In genomic region chr18:63178526-63178880, GRCh38 we compare ENCODE assay signal across 11 cellular contexts.
DNase-seq lines count a peak whose midpoint lies in the region; TF ChIP-seq lines count a peak whose summit lies in the region.
"Had no signal": no experiment of that assay in that cellular context is flagged by ENCODE, and none has a peak within 500 bp of the region (broad histone marks: within the 10 kb centered on the region; RNA-seq: fewer than 3 reads in every experiment).

No MANE protein-coding gene starts in this region.

- H3K4me1 Mint-ChIP-seq in activated naive CD4-positive, alpha-beta T cell treated with anti-CD3 and anti-CD28 coated beads, Interleukin-2, amount 50 U/mL, for 24 hours: peaks cover 80% of the 10 kb centered on the region
- peaks cover 38 to 77% (median 58%) of the 10 kb centered on the region in 4 donors for H3K4me1 Mint-ChIP-seq in CD4-positive, alpha-beta memory T cell

- H3K36me3 ChIP-seq in breast epithelium: no peaks in the 10 kb centered on the region
- no peaks in the 10 kb centered on the region for H3K36me3 ChIP-seq in muscle layer of duodenum (ENCODE audit: control insufficient read depth in 1 of 2, insufficient read depth in 2 of 2, low read length in 2 of 2)
- H3K36me3 ChIP-seq in uterus: no peaks in the 10 kb centered on the region
- no peaks in the 10 kb centered on the region for H3K36me3 ChIP-seq in CD4-positive, alpha-beta memory T cell (ENCODE audit: insufficient read depth, low read length)

- TF ChIP-seq CTCF in breast epithelium (IDR thresholded peaks at IDR 0.05) (no peak), uterus (IDR thresholded peaks at IDR 0.05) (no peak)

- no peaks in the 10 kb centered on the region for H3K27me3 Mint-ChIP-seq in activated naive CD4-positive, alpha-beta T cell treated with anti-CD3 and anti-CD28 coated beads, Interleukin-2, amount 50 U/mL, for 24 hours
- no peaks in the 10 kb centered on the region for H3K27me3 Mint-ChIP-seq in CD4-positive, alpha-beta memory T cell
- H3K27me3 Mint-ChIP-seq: activated naive CD8-positive, alpha-beta T cell treated with anti-CD3 and anti-CD28 coated beads for 36 hours had no signal

- H3K9me3 ChIP-seq in breast epithelium (no peaks in the 10 kb centered on the region), muscle layer of duodenum (ENCODE audit: control insufficient read depth in 1 of 2, low read length in 2 of 2) (no peaks in the 10 kb centered on the region), uterus (no peaks in the 10 kb centered on the region)
- H3K9me3 ChIP-seq in CD4-positive, alpha-beta memory T cell (ENCODE audit: control insufficient read depth in 1 of 2, low read length in 2 of 2): no peaks in the 10 kb centered on the region

- H3K36me3 Mint-ChIP-seq in activated naive CD4-positive, alpha-beta T cell treated with anti-CD3 and anti-CD28 coated beads, Interleukin-2, amount 50 U/mL, for 24 hours: peaks cover 18% of the 10 kb centered on the region
- H3K36me3 Mint-ChIP-seq in CD4-positive, alpha-beta memory T cell: peaks cover 21 to 26% of the 10 kb centered on the region in 2 donors

- no peak for DNase-seq in activated naive CD4-positive, alpha-beta T cell (lab: John Stamatoyannopoulos, UW)
- DNase-seq in breast epithelium (ENCODE audit: low spot score in 2 of 2) (peak; percentile 70 to 73), uterus (peak; percentile 90 to 92), DMS153 treated with DMSO at 0.1 percent for 48 hours (lab: John Stamatoyannopoulos, UW; ENCODE audit: unreplicated experiment) (no peak), SKM-1 treated with dmso at 0.1 percent for 144 hours (lab: John Stamatoyannopoulos, UW; ENCODE audit: unreplicated experiment) (no peak)
- DNase-seq in CD4-positive, alpha-beta memory T cell: no peak
- DNase-seq: activated naive CD8-positive, alpha-beta T cell treated with anti-CD3 and anti-CD28 coated beads for 36 hours; AML-193 had no signal

- H3K27me3 ChIP-seq in breast epithelium (no peaks in the 10 kb centered on the region), muscle layer of duodenum (ENCODE audit: low read depth, low read length) (no peaks in the 10 kb centered on the region), uterus (no peaks in the 10 kb centered on the region)
- H3K27me3 ChIP-seq in CD4-positive, alpha-beta memory T cell (ENCODE audit: insufficient read depth, low read length): no peaks in the 10 kb centered on the region

- intact Hi-C loops in breast epithelium (cut with DNase I; ENCODE audit: low total_unique reads) (no loop called here), uterus (cut with DNase I; ENCODE audit: low total_unique reads) (no loop called here)
- intact Hi-C loops in CD4-positive, alpha-beta memory T cell (cut with micrococcal nuclease): no loop called here

- H3K4me3 ChIP-seq in breast epithelium (peak overlapping the region in 2 of 3 donors; percentile 39 to 65), muscle layer of duodenum (ENCODE audit: low read depth in 1 of 2, low read length in 2 of 2) (no peak overlapping the region), uterus (peak overlapping the region in 1 of 2 donors; percentile 19)
- no peak overlapping the region for H3K4me3 ChIP-seq in CD4-positive, alpha-beta memory T cell (ENCODE audit: low read length in 2 of 2)

- POLR2A ChIA-PET in CD4-positive, alpha-beta memory T cell (lab: Charles Lee; ENCODE audit: partially characterized antibody): interaction anchor here (1.0 to 1.5 kb wide), 2 partner anchors 10 to 18 kb away, joined by 3 read pairs; no protein-coding TSS in a partner anchor

- H3K4me1 ChIP-seq in breast epithelium (peaks cover 20 to 27% of the 10 kb centered on the region in 2 donors), muscle layer of duodenum (ENCODE audit: control insufficient read depth in 1 of 2, insufficient read depth in 2 of 2, low read length in 2 of 2) (peaks cover 9 to 49% of the 10 kb centered on the region in 2 donors), uterus (peaks cover 0 to 17% of the 10 kb centered on the region in 2 donors)
- peaks cover 33% of the 10 kb centered on the region for H3K4me1 ChIP-seq in CD4-positive, alpha-beta memory T cell (ENCODE audit: insufficient read depth, low read length)

- H3K27ac ChIP-seq in breast epithelium: peak overlapping the region; percentile 93 to 97
- H3K27ac ChIP-seq in muscle layer of duodenum (ENCODE audit: low read length): peak overlapping the region; percentile 25
- peak overlapping the region; percentile 88 to 91 for H3K27ac ChIP-seq in uterus
- no peak overlapping the region for H3K27ac ChIP-seq in CD4-positive, alpha-beta memory T cell (ENCODE audit: low read depth, low read length)
- H3K27ac ChIP-seq: KMS-11 had no signal

- H3K27ac Mint-ChIP-seq in activated naive CD4-positive, alpha-beta T cell treated with anti-CD3 and anti-CD28 coated beads, Interleukin-2, amount 50 U/mL, for 24 hours: peak overlapping the region; percentile 68
- peak overlapping the region in 2 of 7 donors; percentile 39 to 63 for H3K27ac Mint-ChIP-seq in CD4-positive, alpha-beta memory T cell

- CTCF ChIA-PET in CD4-positive, alpha-beta memory T cell (lab: Charles Lee; ENCODE audit: partially characterized antibody): no interaction called here

- no peak overlapping the region for H3K4me3 Mint-ChIP-seq in activated naive CD4-positive, alpha-beta T cell treated with anti-CD3 and anti-CD28 coated beads, Interleukin-2, amount 50 U/mL, for 24 hours
- no peak overlapping the region for H3K4me3 Mint-ChIP-seq in CD4-positive, alpha-beta memory T cell
- H3K4me3 Mint-ChIP-seq: activated naive CD8-positive, alpha-beta T cell treated with anti-CD3 and anti-CD28 coated beads for 36 hours had no signal

- peaks cover 4% of the 10 kb centered on the region for H3K9me3 Mint-ChIP-seq in activated naive CD4-positive, alpha-beta T cell treated with anti-CD3 and anti-CD28 coated beads, Interleukin-2, amount 50 U/mL, for 24 hours
- no peaks in the 10 kb centered on the region for H3K9me3 Mint-ChIP-seq in CD4-positive, alpha-beta memory T cell

- TF ChIP-seq POLR2A in breast epithelium (IDR thresholded peaks at IDR 0.05): no peak
- no peak for TF ChIP-seq POLR2A in uterus (IDR thresholded peaks at IDR 0.05)

Comparison
In these comparisons a context has a peak if more than half of its experiments do, and no peak if none do; other contexts are left out.
1. DNase-seq: peak in breast epithelium (2 of 2) and uterus (2 of 2); none in activated naive CD4-positive, alpha-beta T cell (0 of 4), CD4-positive, alpha-beta memory T cell (0 of 5), DMS153 treated with DMSO at 0.1 percent for 48 hours (single experiment) and SKM-1 treated with dmso at 0.1 percent for 144 hours (single experiment).
2. H3K4me3 ChIP-seq: peak in breast epithelium (2 of 3); none in muscle layer of duodenum (0 of 2) and CD4-positive, alpha-beta memory T cell (0 of 2).